In the genomic region with DNA sequence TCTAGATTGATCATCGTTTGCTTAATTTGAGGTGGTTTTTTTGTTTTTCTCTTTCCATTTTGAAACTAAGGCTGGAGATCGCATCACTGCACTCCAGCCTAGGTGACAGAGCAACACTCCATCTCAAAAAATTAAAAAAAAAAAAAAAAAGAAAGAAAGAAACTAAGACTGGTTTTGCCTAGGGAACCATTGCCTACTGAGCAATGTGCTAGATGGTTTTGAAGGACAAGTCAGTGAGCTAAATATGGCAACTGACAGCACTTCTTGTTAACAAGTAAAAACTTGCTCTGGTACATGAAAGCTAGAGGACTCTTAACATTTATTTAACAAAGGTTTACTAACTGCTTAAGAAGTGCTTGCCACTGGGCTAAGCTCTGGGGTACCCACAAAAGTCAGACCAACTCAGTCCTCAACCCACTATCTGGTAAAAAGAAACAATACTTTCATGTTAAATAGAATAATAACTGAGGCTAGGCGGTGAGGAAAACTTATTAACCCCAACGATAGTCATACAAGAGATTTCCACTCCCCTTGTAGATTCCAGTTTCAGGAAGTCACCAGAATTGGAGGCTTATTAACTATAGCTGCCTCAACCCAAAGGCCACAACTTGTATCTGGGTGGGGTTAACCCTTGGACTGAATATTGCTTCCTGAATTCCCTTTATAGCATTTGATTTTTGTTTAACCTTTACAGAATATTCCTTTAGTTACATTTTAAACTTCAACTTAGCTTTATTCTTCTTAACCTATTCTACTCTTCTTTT, we compare ENCODE assay signal across 11 cellular contexts.
DNase-seq lines count a peak whose midpoint lies in the region; ATAC-seq, FAIRE-seq and TF ChIP-seq lines count a peak whose summit lies in the region.
"Had no signal": no experiment of that assay in that cellular context is flagged by ENCODE, and none has a peak within 500 bp of the region (broad histone marks: within the 10 kb centered on the region; RNA-seq: fewer than 3 reads in every experiment).

No MANE protein-coding gene starts in this region.

- WGBS in GM12878 (ENCODE audit: insufficient coverage, insufficient replicate concordance, low lambda C conversion rate, missing lambda C conversion rate): 95% methylated on average over 4 of the region's 4 CpGs
- WGBS in thyroid gland, 2 donors: 84 to 91% methylated on average over 4 of the region's 4 CpGs

- H3K4me2 ChIP-seq in GM12878 (ENCODE audit: control insufficient read depth, insufficient read depth): no peak overlapping the region

- TF ChIP-seq CTCF in GM10266 (IDR thresholded peaks at IDR 0.05; ENCODE audit: control insufficient read depth, insufficient read depth, low read depth, missing control alignments) (no peak), GM12878 (IDR thresholded peaks at IDR 0.05 in 2 of 3, conservative IDR thresholded peaks at IDR 0.05 in 1 of 3; ENCODE audit: control insufficient read depth in 2 of 3, extremely low read depth in 1 of 3, insufficient read depth in 1 of 3, low read depth in 3 of 3, low read length in 3 of 3) (no peak), left lung (IDR thresholded peaks at IDR 0.05) (no peak), thyroid gland (IDR thresholded peaks at IDR 0.05) (no peak)

- CTCF ChIA-PET in GM12878 (lab: Yijun Ruan, JAX): interaction anchor here (0.7 to 3.4 kb wide), 4 partner anchors 9 to 90 kb away, joined by 3 to 12 read pairs (median 8); no protein-coding TSS in a partner anchor

- in situ Hi-C loops in GM12878 (cut with MboI): no loop called here

- FAIRE-seq in GM12878 (lab: Jason Lieb, UNC): no peak

- no peak for TF ChIP-seq POLR2A in GM12878 (IDR thresholded peaks at IDR 0.05; ENCODE audit: low read depth, low read length)
- TF ChIP-seq POLR2A in thyroid gland (IDR thresholded peaks at IDR 0.05): no peak

- H3K27me3 ChIP-seq in GM12878 (replicated peaks in 1 of 2; ENCODE audit: control insufficient read depth in 2 of 2, insufficient read depth in 2 of 2, low read length in 1 of 2): no peaks in the 10 kb centered on the region
- H3K27me3 ChIP-seq in left lung: no peaks in the 10 kb centered on the region
- no peaks in the 10 kb centered on the region for H3K27me3 ChIP-seq in thyroid gland
- H3K27me3 ChIP-seq: MG63 had no signal

- H3K36me3 ChIP-seq in GM12878 (ENCODE audit: control insufficient read depth in 2 of 2, insufficient read depth in 2 of 2, low read length in 1 of 2) (no peaks in the 10 kb centered on the region), left lung (no peaks in the 10 kb centered on the region), thyroid gland (no peaks in the 10 kb centered on the region)
- H3K36me3 ChIP-seq: MG63 had no signal

- no peak for TF ChIP-seq EP300 in GM12878 (IDR thresholded peaks at IDR 0.05; ENCODE audit: borderline replicate concordance in 1 of 2, control insufficient read depth in 1 of 2, low read depth in 2 of 2, low read length in 2 of 2)

- no peaks in the 10 kb centered on the region; the same call in none of the 2 replicates for H3K79me2 ChIP-seq in GM12878 (ENCODE audit: control insufficient read depth, insufficient read depth, low read length)

- POLR2A ChIA-PET in GM12878 (lab: Charles Lee): interaction anchor here (0.7 to 0.8 kb wide), 2 partner anchors 84 to 314 kb away, joined by 3 to 4 read pairs; no protein-coding TSS in a partner anchor

- intact Hi-C loops in GM12878 (cut with micrococcal nuclease; ENCODE audit: unreplicated experiment): no loop called here
- intact Hi-C loops in left lung (cut with DNase I): no loop called here
- intact Hi-C loops in head of caudate nucleus (cut with DNase I): no loop called here
- intact Hi-C loops in thyroid gland (cut with DNase I): no loop called here

- SMC1A ChIA-PET in GM12878 (lab: Charles Lee; ENCODE audit: uncharacterized antibody, unreplicated experiment): interaction anchor here (0.6 to 3.4 kb wide), 10 partner anchors 9 to 1641 kb away, joined by 3 to 19 read pairs (median 4); no protein-coding TSS in a partner anchor

- H2AFZ ChIP-seq in GM12878 (ENCODE audit: control insufficient read depth, low read depth, low read length): no peak overlapping the region

- RAD21 ChIA-PET in GM12878 (lab: Charles Lee; ENCODE audit: unreplicated experiment): interaction anchor here (0.6 to 1.8 kb wide), 3 partner anchors 13 to 133 kb away, joined by 3 to 8 read pairs (median 4); no protein-coding TSS in a partner anchor

- DNase-seq in GM10266 (ENCODE audit: extremely low spot score): peak; percentile 35
- no peak for DNase-seq in GM12878 (ENCODE audit: low read depth, low spot score)
- DNase-seq in left lung: no peak
- no peak for DNase-seq in head of caudate nucleus
- no peak for DNase-seq in thyroid gland
- no peak for DNase-seq in activated effector memory CD4-positive, alpha-beta T cell treated with Interleukin-2 at 50 U/mL for 16 hours
- DNase-seq in NK-92 treated with Interleukin-12 subunit alpha and Interleukin-12 subunit beta, amount 100 ng/mL, for 24 hours (lab: John Stamatoyannopoulos, UW): no peak
- DNase-seq: MG63, naive B cell, NCI-H226 had no signal

- no peak overlapping the region for H3K9ac ChIP-seq in GM12878 (ENCODE audit: control insufficient read depth, insufficient read depth, low read length)

- H3K27ac ChIP-seq in GM12878 (ENCODE audit: control insufficient read depth, insufficient read depth): 0 out of 2 replicates have a peak overlapping the region, but pooled peaks have one; percentile 11
- H3K27ac ChIP-seq in left lung: no peak overlapping the region
- H3K27ac ChIP-seq in thyroid gland: no peak overlapping the region

- no peaks in the 10 kb centered on the region for H4K20me1 ChIP-seq in GM12878 (ENCODE audit: control insufficient read depth, insufficient read depth)

- H3K9me3 ChIP-seq in GM12878 (replicated peaks; ENCODE audit: control insufficient read depth, insufficient read depth, low read length) (no peaks in the 10 kb centered on the region; the same call in 1 of the 3 replicates), left lung (no peaks in the 10 kb centered on the region), thyroid gland (no peaks in the 10 kb centered on the region)
- H3K9me3 ChIP-seq: MG63 had no signal

- BruUV-seq in GM12878 (replicated peaks; lab: Mats Ljungman, UMichigan): no TSS peak

- H3K4me3 ChIP-seq in GM12878 (no peak overlapping the region), left lung (no peak overlapping the region), thyroid gland (replicated peaks in 1 of 3) (no peak overlapping the region)
- H3K4me3 ChIP-seq: MG63 had no signal

- ATAC-seq in HG02610 (IDR thresholded peaks at IDR 0.05; ENCODE audit: unreplicated experiment) (peak; percentile 64), GM12878 (peak; percentile 59), left lung (peak; percentile 86)

- no peak for TF ChIP-seq RAD21 in GM12878 (IDR thresholded peaks at IDR 0.05; ENCODE audit: insufficient read depth, low read depth, low read length)

- H3K4me1 ChIP-seq in GM12878 (ENCODE audit: control insufficient read depth, insufficient read depth, low read length) (no peaks in the 10 kb centered on the region), left lung (peaks cover 5 to 38% of the 10 kb centered on the region in 2 donors), thyroid gland (no peaks in the 10 kb centered on the region)

TF ChIP-seq in GM12878, 131 proteins besides CTCF, POLR2A, EP300 and RAD21:
- TF ChIP-seq MEF2A (IDR thresholded peaks at IDR 0.05; ENCODE audit: insufficient read depth, low read depth, low read length) (0 out of 2 replicates have a peak, but pooled peaks have one; percentile 41), BMI1 (IDR thresholded peaks at IDR 0.05; ENCODE audit: borderline replicate concordance) (no peak), CREB1 (IDR thresholded peaks at IDR 0.05; ENCODE audit: low read depth) (no peak)
TF ChIP-seq in GM12878: peak in this region for 1.
